ENCODE assay signal across 15 cellular contexts in genomic region chr13:67369895-67370660, GRCh38.
A peak's percentile ranks its signal among the peaks of the same experiment; 100 is the strongest.
DNase-seq lines count a peak whose midpoint lies in the region; ATAC-seq and TF ChIP-seq lines count a peak whose summit lies in the region.
"Had no signal": no experiment of that assay in that cellular context is flagged by ENCODE, and none has a peak within 500 bp of the region (broad histone marks: within the 10 kb centered on the region; RNA-seq: fewer than 3 reads in every experiment).

No MANE protein-coding gene starts in this region.

- H2BK15ac ChIP-seq in IMR-90 (ENCODE audit: low read depth, low read length): no peak overlapping the region

- H3K56ac ChIP-seq in IMR-90 (ENCODE audit: extremely low read depth, insufficient read depth, low read length): no peak overlapping the region

- POLR2A ChIA-PET in AG04449 (lab: Yijun Ruan, JAX) (no interaction called here), IMR-90 (lab: Charles Lee; ENCODE audit: unreplicated experiment) (interaction anchor here (0.7 kb wide), 1 partner anchor 325 kb away, joined by 3 read pairs; no protein-coding TSS in a partner anchor)

- H3K9me3 ChIP-seq in IMR-90 (ENCODE audit: control insufficient read depth, insufficient read depth, low read length): no peaks in the 10 kb centered on the region
- H3K9me3 ChIP-seq: BE2C had no signal

- peak overlapping the region; percentile 75 for H3K4me2 ChIP-seq in IMR-90 (ENCODE audit: low read depth, low read length)

- no peak overlapping the region for H3K14ac ChIP-seq in IMR-90 (replicated peaks; ENCODE audit: low read depth, low read length)

- H3K9ac ChIP-seq in IMR-90 (ENCODE audit: low read depth, low read length): no peak overlapping the region

- peak overlapping the region; percentile 95 for H2BK5ac ChIP-seq in IMR-90 (ENCODE audit: low read depth, low read length, poor library complexity, severe bottlenecking)

- BruUV-seq in IMR-90 (replicated peaks; lab: Mats Ljungman, UMichigan): no TSS peak

- peak; percentile 3 for DNase-seq in AG04449 (ENCODE audit: low read depth, low spot score)
- peak; percentile 92 for DNase-seq in IMR-90
- peak; percentile 90 to 98 for DNase-seq in cardiac fibroblast (ENCODE audit: low read depth in 2 of 2)
- peak; percentile 50 for DNase-seq in kidney glomerular epithelial cell (lab: John Stamatoyannopoulos, UW)
- DNase-seq in superior temporal gyrus (ENCODE audit: extremely low spot score): no peak
- no peak for DNase-seq in 8988T
- no peak for DNase-seq in SW 1271 (lab: John Stamatoyannopoulos, UW)
- DNase-seq: activated CD4-positive, alpha-beta memory T cell treated with anti-CD3 and anti-CD28 coated beads, Interleukin-2, amount 10 ng/mL, durations not matched to agents 7 days and 5 days; activated effector memory CD4-positive, alpha-beta T cell treated with Interleukin-2 at 50 U/mL for 16 hours; BE2C; NCI-H2171 treated with DMSO at 0.1 percent for 48 hours; nucleus accumbens; stimulated activated CD4-positive, alpha-beta T cell treated with anti-CD3 and anti-CD28 coated beads, Interleukin-2, amount 100 ng/mL, for 24 hours; stimulated activated naive B cell treated with anti-CD40 and anti-IgM and Interleukin-4, amounts not matched to agents 10 μg/mL and 1 μg/mL and 100 μg/mL, for 72 hours had no signal

- H3K36me3 ChIP-seq in IMR-90 (ENCODE audit: control insufficient read depth, insufficient read depth, low read length): no peaks in the 10 kb centered on the region
- H3K36me3 ChIP-seq: BE2C had no signal

- H2BK20ac ChIP-seq in IMR-90 (ENCODE audit: low read depth, low read length): peak overlapping the region; percentile 44; the same call in 1 of the 2 replicates

- WGBS in IMR-90 (ENCODE audit: extremely low coverage in 2 of 2, insufficient read length in 1 of 2), 2 experiments: no CpG with 5 or more reads among the region's 6 CpGs

- peak overlapping the region; percentile 70; the same call in 1 of the 2 replicates for H3K27ac ChIP-seq in IMR-90 (ENCODE audit: insufficient read depth, low read length)

- no peak overlapping the region for H3K18ac ChIP-seq in IMR-90 (ENCODE audit: low read depth, low read length)

- no peaks in the 10 kb centered on the region for H3K79me1 ChIP-seq in IMR-90 (ENCODE audit: low read depth in 1 of 2, low read length in 2 of 2)

- peak; percentile 97 for ATAC-seq in IMR-90 (ENCODE audit: low read depth)
- ATAC-seq in HG03196 (IDR thresholded peaks at IDR 0.05; ENCODE audit: unreplicated experiment): no peak
- ATAC-seq: stimulated activated naive B cell treated with anti-CD40 and anti-IgM and Interleukin-4, amounts not matched to agents 10 μg/mL and 1 μg/mL and 100 μg/mL, for 72 hours had no signal

- in situ Hi-C loops in IMR-90 (cut with MboI; ENCODE audit: low sequenced_read_pairs): no loop called here

- no peak overlapping the region for H3K4me3 ChIP-seq in AG04449 (ENCODE audit: low read depth, low read length)
- no peak overlapping the region for H3K4me3 ChIP-seq in IMR-90 (ENCODE audit: insufficient read depth, low read depth, low read length)
- H3K4me3 ChIP-seq in cardiac fibroblast (replicated peaks in 1 of 2; ENCODE audit: low read depth in 2 of 2, low read length in 2 of 2): no peak overlapping the region

- no peak overlapping the region for H3K4ac ChIP-seq in IMR-90 (ENCODE audit: low read depth, low read length)

- H2AFZ ChIP-seq in IMR-90 (replicated peaks; ENCODE audit: low read length, poor library complexity): no peak overlapping the region

- H2AK9ac ChIP-seq in IMR-90 (replicated peaks; ENCODE audit: low read depth, low read length, poor library complexity): no peak overlapping the region

- H4K5ac ChIP-seq in IMR-90 (ENCODE audit: low read depth, low read length): no peak overlapping the region

- no peak for TF ChIP-seq RAD21 in IMR-90 (IDR thresholded peaks at IDR 0.05; ENCODE audit: low read length)

- CTCF ChIA-PET in AG04449 (lab: Yijun Ruan, JAX): no interaction called here
- CTCF ChIA-PET in IMR-90 (lab: Yijun Ruan, JAX): interaction anchor here (0.7 kb wide), 1 partner anchor 1159 kb away, joined by 3 read pairs; no protein-coding TSS in a partner anchor

- no peak for TF ChIP-seq POLR2A in IMR-90 (IDR thresholded peaks at IDR 0.05; ENCODE audit: low read depth, low read length)

- no peaks in the 10 kb centered on the region for H4K20me1 ChIP-seq in IMR-90 (ENCODE audit: insufficient read depth, low read length)

- no peak overlapping the region for H4K8ac ChIP-seq in IMR-90 (ENCODE audit: low read depth in 2 of 2, low read length in 2 of 2)

- H2BK120ac ChIP-seq in IMR-90 (ENCODE audit: low read depth, low read length): peak overlapping the region; percentile 53; the same call in 1 of the 2 replicates

- TF ChIP-seq CTCF in AG04449 (IDR thresholded peaks at IDR 0.05; ENCODE audit: insufficient read depth, low read length, missing control alignments) (no peak), IMR-90 (conservative IDR thresholded peaks at IDR 0.05; ENCODE audit: low read depth, low read length) (no peak), cardiac fibroblast (IDR thresholded peaks at IDR 0.05; ENCODE audit: low read depth, low read length) (no peak)

- peaks cover 2% of the 10 kb centered on the region; the same call in 1 of the 2 replicates for H3K4me1 ChIP-seq in IMR-90 (ENCODE audit: control insufficient read depth, insufficient read depth, low read length)
- H3K4me1 ChIP-seq: BE2C had no signal

- dilution Hi-C loops in IMR-90 (cut with HindIII; ENCODE audit: low sequenced_read_pairs, unreplicated experiment): no loop called here

- intact Hi-C loops in IMR-90 (cut with micrococcal nuclease): loop anchor here (5.0 kb wide), 1 partner anchor 73 kb away; no protein-coding TSS in a partner anchor

- H2AK5ac ChIP-seq in IMR-90 (ENCODE audit: low read depth, low read length): no peak overlapping the region

- H3K9me1 ChIP-seq in IMR-90 (ENCODE audit: insufficient read depth, low read length): no peaks in the 10 kb centered on the region

- no peaks in the 10 kb centered on the region for H3K27me3 ChIP-seq in IMR-90 (ENCODE audit: control insufficient read depth, insufficient read depth, low read length)
- H3K27me3 ChIP-seq: BE2C had no signal

- no peak overlapping the region for H4K91ac ChIP-seq in IMR-90 (ENCODE audit: insufficient read depth, low read depth, low read length)

- no peak overlapping the region for H3K23ac ChIP-seq in IMR-90 (ENCODE audit: low read depth, low read length)

TF ChIP-seq in IMR-90, 13 proteins besides CTCF, POLR2A, EP300 and RAD21:
- TF ChIP-seq CEBPB (IDR thresholded peaks at IDR 0.05; ENCODE audit: low read depth, low read length) (peak; percentile 80), MAFK (IDR thresholded peaks at IDR 0.05; ENCODE audit: low read depth, low read length) (0 out of 2 replicates have a peak, but pooled peaks have one; percentile 4), CHD1 (IDR thresholded peaks at IDR 0.05; ENCODE audit: low read depth, low read length) (no peak)
TF ChIP-seq in IMR-90: peak in this region for 2.

Comparison
In these comparisons a context has a peak if more than half of its experiments do, and no peak if none do; other contexts are left out.
1. DNase-seq: peak in AG04449 (single experiment), IMR-90 (single experiment), cardiac fibroblast (2 of 2) and kidney glomerular epithelial cell (single experiment); none in superior temporal gyrus (single experiment), 8988T (single experiment) and SW 1271 (0 of 2).